22 cellular contexts compared by ENCODE assay signal in genomic region chr7:118572604-118573003, GRCh38.
"Had no signal": no experiment of that assay in that cellular context is flagged by ENCODE, and none has a peak within 500 bp of the region (broad histone marks: within the 10 kb centered on the region; RNA-seq: fewer than 3 reads in every experiment).

No MANE protein-coding gene starts in this region.

- DNase-seq: activated CD4-positive, alpha-beta T cell treated with anti-CD3 and anti-CD28 coated beads for 1 hour; activated CD4-positive, alpha-beta T cell treated with anti-CD3 and anti-CD28 coated beads, Interleukin-2, amount 50 U/mL, for 1 hour; activated CD8-positive, alpha-beta T cell treated with anti-CD3 and anti-CD28 coated beads, Interleukin-2, amount 10 ng/mL, durations not matched to agents 7 days and 5 days; activated gamma-delta T cell treated with Interleukin-2 at 50 U/mL for 16 hours; activated T-cell treated with anti-CD3 and anti-CD28 coated beads, Interleukin-2, amount 50 U/mL, for 1 hour; brain microvascular endothelial cell; central memory CD4-positive, alpha-beta T cell; effector memory CD4-positive, alpha-beta T cell; esophagus squamous epithelium; kidney; lower lobe of right lung; mesendoderm; mucosa of descending colon; stimulated activated CD4-positive, alpha-beta T cell treated with anti-CD3 and anti-CD28 coated beads, Interleukin-2, amount 100 ng/mL, for 48 hours; stimulated activated CD8-positive, alpha-beta memory T cell treated with anti-CD3 and anti-CD28 coated beads, Interleukin-4, amount 100 ng/mL, for 48 hours; stimulated activated naive B cell treated with anti-CD40 and anti-IgM and Interleukin-4, amounts not matched to agents 10 μg/mL and 1 μg/mL and 100 μg/mL, for 72 hours; T-helper 1 cell; upper lobe of left lung had no signal

- H3K27me3 Mint-ChIP-seq: activated naive CD4-positive, alpha-beta T cell treated with anti-CD3 and anti-CD28 coated beads, Interleukin-2, amount 50 U/mL, for 24 hours; stimulated activated naive B cell treated with anti-CD40 and anti-IgM and Interleukin-4, amounts not matched to agents 10 μg/mL and 1 μg/mL and 100 μg/mL, for 72 hours had no signal

- H3K4me1 ChIP-seq: esophagus squamous epithelium, lower lobe of right lung, upper lobe of left lung had no signal

- H3K36me3 Mint-ChIP-seq: activated naive CD4-positive, alpha-beta T cell treated with anti-CD3 and anti-CD28 coated beads, Interleukin-2, amount 50 U/mL, for 24 hours; stimulated activated naive B cell treated with anti-CD40 and anti-IgM and Interleukin-4, amounts not matched to agents 10 μg/mL and 1 μg/mL and 100 μg/mL, for 72 hours had no signal

- H3K27me3 ChIP-seq: brain microvascular endothelial cell, esophagus squamous epithelium, gastrocnemius medialis, testis, upper lobe of left lung had no signal

- ATAC-seq: activated CD8-positive, alpha-beta T cell treated with anti-CD3 and anti-CD28 coated beads, Interleukin-2, amount 10 ng/mL, durations not matched to agents 7 days and 5 days; lower lobe of right lung; mucosa of descending colon; stimulated activated naive B cell treated with anti-CD40 and anti-IgM and Interleukin-4, amounts not matched to agents 10 μg/mL and 1 μg/mL and 100 μg/mL, for 72 hours had no signal

- H3K4me1 Mint-ChIP-seq: activated naive CD4-positive, alpha-beta T cell treated with anti-CD3 and anti-CD28 coated beads, Interleukin-2, amount 50 U/mL, for 24 hours; stimulated activated naive B cell treated with anti-CD40 and anti-IgM and Interleukin-4, amounts not matched to agents 10 μg/mL and 1 μg/mL and 100 μg/mL, for 72 hours had no signal

- H3K4me3 Mint-ChIP-seq: activated CD8-positive, alpha-beta T cell treated with anti-CD3 and anti-CD28 coated beads, Interleukin-2, amount 10 ng/mL, durations not matched to agents 7 days and 5 days; activated naive CD4-positive, alpha-beta T cell treated with anti-CD3 and anti-CD28 coated beads, Interleukin-2, amount 50 U/mL, for 24 hours; nephron progenitor cell; stimulated activated naive B cell treated with anti-CD40 and anti-IgM and Interleukin-4, amounts not matched to agents 10 μg/mL and 1 μg/mL and 100 μg/mL, for 72 hours had no signal

- H3K9me3 ChIP-seq: esophagus squamous epithelium, gastrocnemius medialis, lower lobe of right lung, mucosa of descending colon, testis, upper lobe of left lung had no signal

- H3K36me3 ChIP-seq: brain microvascular endothelial cell, esophagus squamous epithelium, gastrocnemius medialis, lower lobe of right lung, upper lobe of left lung had no signal

- H3K4me3 ChIP-seq: esophagus squamous epithelium, gastrocnemius medialis, lower lobe of right lung, mucosa of descending colon, testis, upper lobe of left lung had no signal

- H3K27ac Mint-ChIP-seq: activated CD8-positive, alpha-beta T cell treated with anti-CD3 and anti-CD28 coated beads, Interleukin-2, amount 10 ng/mL, durations not matched to agents 7 days and 5 days; activated naive CD4-positive, alpha-beta T cell treated with anti-CD3 and anti-CD28 coated beads, Interleukin-2, amount 50 U/mL, for 24 hours; nephron progenitor cell; stimulated activated naive B cell treated with anti-CD40 and anti-IgM and Interleukin-4, amounts not matched to agents 10 μg/mL and 1 μg/mL and 100 μg/mL, for 72 hours had no signal
